11 cellular contexts compared by ENCODE assay signal in genomic region chr5:126044111-126044668, GRCh38.
A peak's percentile ranks its signal among the peaks of the same experiment; 100 is the strongest.
DNase-seq lines count a peak whose midpoint lies in the region; ATAC-seq and TF ChIP-seq lines count a peak whose summit lies in the region.
"Had no signal": no experiment of that assay in that cellular context is flagged by ENCODE, and none has a peak within 500 bp of the region (broad histone marks: within the 10 kb centered on the region; RNA-seq: fewer than 3 reads in every experiment).

No MANE protein-coding gene starts in this region.

- H3K4me1 Mint-ChIP-seq in activated CD4-positive, alpha-beta memory T cell treated with anti-CD3 and anti-CD28 coated beads for 36 hours (ENCODE audit: low read depth): no peaks in the 10 kb centered on the region
- H3K4me1 Mint-ChIP-seq: natural killer cell had no signal

- H3K27ac Mint-ChIP-seq in activated CD4-positive, alpha-beta memory T cell treated with anti-CD3 and anti-CD28 coated beads for 36 hours: no peak overlapping the region
- H3K27ac Mint-ChIP-seq: activated T-cell treated with anti-CD3 and anti-CD28 coated beads, Interleukin-2, amount 50 U/mL, for 24 hours; natural killer cell had no signal

- no peak overlapping the region for H3K27ac ChIP-seq in AG04450 (ENCODE audit: low read depth, low read length)
- peak overlapping the region; percentile 83 for H3K27ac ChIP-seq in SJCRH30
- H3K27ac ChIP-seq: BLaER1 treated with 17β-estradiol and CSF1 and Interleukin-3, amounts not matched to agents 10 nM and 100 nM had no signal

- no peak for TF ChIP-seq CTCF in AG04450 (IDR thresholded peaks at IDR 0.05; ENCODE audit: low read depth, low read length)

- POLR2A ChIA-PET in AG04450 (lab: Yijun Ruan, JAX): no interaction called here
- POLR2A ChIA-PET in activated CD4-positive, alpha-beta memory T cell treated with anti-CD3 and anti-CD28 coated beads for 36 hours (lab: Charles Lee): no interaction called here

- H3K36me3 Mint-ChIP-seq in activated CD4-positive, alpha-beta memory T cell treated with anti-CD3 and anti-CD28 coated beads for 36 hours: no peaks in the 10 kb centered on the region
- H3K36me3 Mint-ChIP-seq: natural killer cell had no signal

- H3K4me3 Mint-ChIP-seq in activated CD4-positive, alpha-beta memory T cell treated with anti-CD3 and anti-CD28 coated beads for 36 hours: no peak overlapping the region
- H3K4me3 Mint-ChIP-seq: activated T-cell treated with anti-CD3 and anti-CD28 coated beads, Interleukin-2, amount 50 U/mL, for 24 hours; natural killer cell had no signal

- H3K27me3 ChIP-seq in AG04450 (ENCODE audit: control insufficient read depth, insufficient read depth, low read length) (no peaks in the 10 kb centered on the region), SJCRH30 (no peaks in the 10 kb centered on the region)
- H3K27me3 ChIP-seq: BLaER1 treated with 17β-estradiol and CSF1 and Interleukin-3, amounts not matched to agents 10 nM and 100 nM had no signal

- H3K36me3 ChIP-seq in SJCRH30: no peaks in the 10 kb centered on the region
- H3K36me3 ChIP-seq: BLaER1 treated with 17β-estradiol and CSF1 and Interleukin-3, amounts not matched to agents 10 nM and 100 nM had no signal

- H3K4me1 ChIP-seq in SJCRH30: peaks cover 21% of the 10 kb centered on the region

- DNase-seq in AG04450 (ENCODE audit: low read depth, low spot score) (peak; percentile 6), NCI-H1092 treated with DMSO at 0.1 percent for 48 hours (lab: John Stamatoyannopoulos, UW) (peak; percentile 71), SJCRH30 (peak; percentile 71 to 90), left ventricle myocardium superior (peak; percentile 42)
- no peak for DNase-seq in activated CD4-positive, alpha-beta memory T cell treated with anti-CD3 and anti-CD28 coated beads for 36 hours
- DNase-seq: activated T-cell treated with anti-CD3 and anti-CD28 coated beads, Interleukin-2, amount 50 U/mL, for 24 hours; natural killer cell had no signal

- no peaks in the 10 kb centered on the region for H3K9me3 Mint-ChIP-seq in activated CD4-positive, alpha-beta memory T cell treated with anti-CD3 and anti-CD28 coated beads for 36 hours

- H3K4me3 ChIP-seq in AG04450 (ENCODE audit: low read depth, low read length) (no peak overlapping the region), SJCRH30 (peak overlapping the region; percentile 20)
- H3K4me3 ChIP-seq: BLaER1 treated with 17β-estradiol and CSF1 and Interleukin-3, amounts not matched to agents 10 nM and 100 nM had no signal

- H3K9me3 ChIP-seq in AG04450 (ENCODE audit: control insufficient read depth, insufficient read depth, low read length): no peaks in the 10 kb centered on the region
- no peaks in the 10 kb centered on the region for H3K9me3 ChIP-seq in SJCRH30 (replicated peaks)
- H3K9me3 ChIP-seq: BLaER1 treated with 17β-estradiol and CSF1 and Interleukin-3, amounts not matched to agents 10 nM and 100 nM had no signal

- no peaks in the 10 kb centered on the region for H3K27me3 Mint-ChIP-seq in activated CD4-positive, alpha-beta memory T cell treated with anti-CD3 and anti-CD28 coated beads for 36 hours
- H3K27me3 Mint-ChIP-seq: activated T-cell treated with anti-CD3 and anti-CD28 coated beads, Interleukin-2, amount 50 U/mL, for 24 hours had no signal

- CTCF ChIA-PET in AG04450 (lab: Charles Lee): no interaction called here
- CTCF ChIA-PET in activated CD4-positive, alpha-beta memory T cell treated with anti-CD3 and anti-CD28 coated beads for 36 hours (lab: Charles Lee): no interaction called here

- intact Hi-C loops in left ventricle myocardium superior (cut with micrococcal nuclease): no loop called here
- intact Hi-C loops in activated CD4-positive, alpha-beta memory T cell treated with anti-CD3 and anti-CD28 coated beads for 36 hours (cut with micrococcal nuclease): no loop called here

- ATAC-seq in left ventricle myocardium superior (peak; percentile 99), GM19328 (IDR thresholded peaks at IDR 0.05; ENCODE audit: unreplicated experiment) (no peak), GM19397 (IDR thresholded peaks at IDR 0.05; ENCODE audit: unreplicated experiment) (no peak), GM18907 (IDR thresholded peaks at IDR 0.05; ENCODE audit: unreplicated experiment) (no peak)
- ATAC-seq: natural killer cell had no signal
